ENCODE assay signal across 8 cellular contexts in the genomic region with DNA sequence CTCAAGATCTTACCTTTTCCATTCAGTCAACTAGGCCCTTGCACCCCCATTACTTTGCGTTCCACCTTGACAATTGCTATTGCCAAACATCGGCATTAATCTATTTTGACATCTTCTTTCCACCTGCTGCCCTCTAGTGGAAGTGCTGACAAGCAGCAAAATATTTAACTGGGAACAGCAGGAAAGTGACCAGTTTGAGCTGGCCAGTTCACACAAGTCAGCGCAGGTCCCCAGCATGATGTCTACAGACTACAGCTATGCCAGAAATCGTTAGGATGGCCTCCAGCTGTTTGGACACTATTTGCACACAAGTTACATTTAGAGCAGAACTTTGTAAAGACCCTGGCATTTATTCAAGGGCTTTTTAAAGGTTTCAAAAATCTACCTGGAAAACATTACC.
DNase-seq lines count a peak whose midpoint lies in the region; ATAC-seq, FAIRE-seq and TF ChIP-seq lines count a peak whose summit lies in the region.

No MANE protein-coding gene starts in this region.

- no peaks in the 10 kb centered on the region for H3K27me3 ChIP-seq in pancreas

- H3K36me3 ChIP-seq in pancreas, result no peaks in the 10 kb centered on the region

- DNase-seq in Daoy (ENCODE audit: low read depth) (peak; percentile 5), NCI-H2196 (lab: John Stamatoyannopoulos, UW; ENCODE audit: unreplicated experiment) (peak; percentile 44), glomerular endothelial cell (ENCODE audit: extremely low read depth, low read depth, low spot score) (peak; percentile 34), pancreas (peak in 4 of 6 donors; percentile 15 to 61 (median 36))
- DNase-seq in activated CD4-positive, alpha-beta memory T cell treated with anti-CD3 and anti-CD28 coated beads for 36 hours, result peak; percentile 31

- no peaks in the 10 kb centered on the region for H3K4me1 ChIP-seq in pancreas

- H3K4me1 Mint-ChIP-seq in activated CD4-positive, alpha-beta memory T cell treated with anti-CD3 and anti-CD28 coated beads for 36 hours (ENCODE audit: low read depth), result peaks cover 2% of the 10 kb centered on the region

- no peak overlapping the region for H3K27ac Mint-ChIP-seq in activated CD4-positive, alpha-beta memory T cell treated with anti-CD3 and anti-CD28 coated beads for 36 hours

- no peak overlapping the region for H3K4me3 ChIP-seq in pancreas

- H3K27me3 Mint-ChIP-seq in activated CD4-positive, alpha-beta memory T cell treated with anti-CD3 and anti-CD28 coated beads for 36 hours, result peaks cover 13% of the 10 kb centered on the region

- FAIRE-seq in pancreas (lab: Jason Lieb, UNC), result no peak

- ATAC-seq in HG02610 (IDR thresholded peaks at IDR 0.05; ENCODE audit: unreplicated experiment), result peak; percentile 53
- ATAC-seq in pancreas, result peak; percentile 71 to 93 (median 88)
- no peak for ATAC-seq in GM18858 (IDR thresholded peaks at IDR 0.05; ENCODE audit: unreplicated experiment)

- no peak overlapping the region for H3K4me3 Mint-ChIP-seq in activated CD4-positive, alpha-beta memory T cell treated with anti-CD3 and anti-CD28 coated beads for 36 hours

- no peaks in the 10 kb centered on the region for H3K9me3 Mint-ChIP-seq in activated CD4-positive, alpha-beta memory T cell treated with anti-CD3 and anti-CD28 coated beads for 36 hours

- 9% methylated on average over 4 of the region's 4 CpGs for whole genome bisulfite sequencing in pancreas, 2 donors

- CTCF ChIA-PET in activated CD4-positive, alpha-beta memory T cell treated with anti-CD3 and anti-CD28 coated beads for 36 hours (lab: Charles Lee), result interaction anchor here (0.6 to 3.3 kb wide), 17 partner anchors 9 to 730 kb away, joined by 3 to 15 read pairs (median 4); partner anchors contain the start of gene GHR

- H3K9me3 ChIP-seq in pancreas, result no peaks in the 10 kb centered on the region

- no peaks in the 10 kb centered on the region for H3K36me3 Mint-ChIP-seq in activated CD4-positive, alpha-beta memory T cell treated with anti-CD3 and anti-CD28 coated beads for 36 hours

- no peak overlapping the region for H3K27ac ChIP-seq in 22Rv1
- H3K27ac ChIP-seq in pancreas, result no peak overlapping the region

- TF ChIP-seq CTCF in 22Rv1 (IDR thresholded peaks at IDR 0.05) (peak; percentile 84), pancreas (IDR thresholded peaks at IDR 0.05) (peak; percentile 47 to 65 (median 56))

- POLR2A ChIA-PET in activated CD4-positive, alpha-beta memory T cell treated with anti-CD3 and anti-CD28 coated beads for 36 hours (lab: Charles Lee), result no interaction called here

- intact Hi-C loops in activated CD4-positive, alpha-beta memory T cell treated with anti-CD3 and anti-CD28 coated beads for 36 hours (cut with micrococcal nuclease), result loop anchor here (2.0 to 5.0 kb wide), 3 partner anchors 161 to 305 kb away; partner anchors contain the start of gene GHR
- intact Hi-C loops in pancreas (cut with DNase I), result loop anchor here in 1 of 3 donors (10.0 kb wide), 1 partner anchor 159 kb away; the partner anchor contains the start of gene GHR
